In genomic region chr17:43584666-43585102, GRCh38 we compare ENCODE assay signal across 1 cellular context.
TF ChIP-seq lines count a peak whose summit lies in the region.

No MANE protein-coding gene starts in this region.

TF ChIP-seq in HepG2, 621 proteins besides CTCF, POLR2A, EP300 and RAD21 (continued from another document and continues in another):
- TF ChIP-seq TERF1 (CRISPR knock-in tag; IDR thresholded peaks at IDR 0.05) (no peak), FOXK1 (CRISPR knock-in tag; IDR thresholded peaks at IDR 0.05; ENCODE audit: borderline replicate concordance, low read depth) (peak; percentile 16; the same call in 1 of the 2 replicates), TFDP2 (CRISPR knock-in tag; IDR thresholded peaks at IDR 0.05) (0 out of 2 replicates have a peak, but pooled peaks have one; percentile 30), HNRNPUL1 (IDR thresholded peaks at IDR 0.05; ENCODE audit: low read depth, low read length) (no peak), ERF (CRISPR knock-in tag; IDR thresholded peaks at IDR 0.05) (0 out of 2 replicates have a peak, but pooled peaks have one; percentile 25), ZFP82 (CRISPR knock-in tag; IDR thresholded peaks at IDR 0.05; ENCODE audit: borderline replicate concordance) (no peak), ZBTB43 (CRISPR knock-in tag; conservative IDR thresholded peaks at IDR 0.05) (peak; percentile 97), ZSCAN21 (CRISPR knock-in tag; IDR thresholded peaks at IDR 0.05; ENCODE audit: borderline replicate concordance) (no peak), ZNF660 (CRISPR knock-in tag; IDR thresholded peaks at IDR 0.05; ENCODE audit: borderline replicate concordance, low read depth) (no peak), TSC22D2 (CRISPR knock-in tag; IDR thresholded peaks at IDR 0.05; ENCODE audit: borderline replicate concordance) (no peak), ZNF567 (CRISPR knock-in tag; IDR thresholded peaks at IDR 0.05; ENCODE audit: borderline replicate concordance) (no peak), ZNF83 (CRISPR knock-in tag; IDR thresholded peaks at IDR 0.05; ENCODE audit: borderline replicate concordance) (no peak), MXD4 (CRISPR knock-in tag; IDR thresholded peaks at IDR 0.05) (peak; percentile 42; the same call in 1 of the 2 replicates), KLF9 (CRISPR knock-in tag; IDR thresholded peaks at IDR 0.05; ENCODE audit: low read depth) (no peak), MIXL1 (CRISPR knock-in tag; IDR thresholded peaks at IDR 0.05) (peak; percentile 48; the same call in 1 of the 2 replicates), ZNF550 (CRISPR knock-in tag; IDR thresholded peaks at IDR 0.05; ENCODE audit: borderline replicate concordance) (no peak), FOXA1 (IDR thresholded peaks at IDR 0.05) (no peak), FOXA1 (CRISPR knock-in tag; IDR thresholded peaks at IDR 0.05) (peak; percentile 65; the same call in 1 of the 2 replicates), RCOR2 (CRISPR knock-in tag; IDR thresholded peaks at IDR 0.05) (peak; percentile 87), ZNF75D (CRISPR knock-in tag; IDR thresholded peaks at IDR 0.05; ENCODE audit: borderline replicate concordance) (no peak), ZNF883 (CRISPR knock-in tag; IDR thresholded peaks at IDR 0.05; ENCODE audit: not compliant biosample characterization) (no peak), SOX5 (CRISPR knock-in tag; IDR thresholded peaks at IDR 0.05; ENCODE audit: borderline replicate concordance) (peak; percentile 94), CENPT (CRISPR knock-in tag; IDR thresholded peaks at IDR 0.05; ENCODE audit: low read depth) (no peak), ZSCAN12 (CRISPR knock-in tag; IDR thresholded peaks at IDR 0.05) (no peak), IRF1 (CRISPR knock-in tag; IDR thresholded peaks at IDR 0.05; ENCODE audit: low read depth) (no peak), CC2D1A (CRISPR knock-in tag; IDR thresholded peaks at IDR 0.05) (no peak), MXI1 (IDR thresholded peaks at IDR 0.05; ENCODE audit: borderline replicate concordance, low read depth, low read length) (no peak), PAX8 (CRISPR knock-in tag; IDR thresholded peaks at IDR 0.05; ENCODE audit: borderline replicate concordance) (no peak), ZHX1 (CRISPR knock-in tag; IDR thresholded peaks at IDR 0.05; ENCODE audit: low read depth) (no peak), ZNF501 (CRISPR knock-in tag; IDR thresholded peaks at IDR 0.05) (no peak), ZNF672 (CRISPR knock-in tag; IDR thresholded peaks at IDR 0.05) (no peak), LRRFIP1 (CRISPR knock-in tag; conservative IDR thresholded peaks at IDR 0.05) (no peak), GATAD1 (CRISPR knock-in tag; IDR thresholded peaks at IDR 0.05) (0 out of 2 replicates have a peak, but pooled peaks have one; percentile 24), CBFB (CRISPR knock-in tag; IDR thresholded peaks at IDR 0.05) (no peak), PITX1 (CRISPR knock-in tag; IDR thresholded peaks at IDR 0.05) (no peak), PRPF4 (IDR thresholded peaks at IDR 0.05; ENCODE audit: low read depth, low read length, poor library complexity, severe bottlenecking) (no peak), FLYWCH1 (CRISPR knock-in tag; IDR thresholded peaks at IDR 0.05) (no peak), DMTF1 (CRISPR knock-in tag; IDR thresholded peaks at IDR 0.05) (no peak), ZNF331 (CRISPR knock-in tag; IDR thresholded peaks at IDR 0.05) (peak; percentile 66; the same call in 1 of the 2 replicates), TAF15 (IDR thresholded peaks at IDR 0.05; ENCODE audit: low read depth, low read length, poor library complexity, severe bottlenecking) (no peak), ZNF839 (CRISPR knock-in tag; IDR thresholded peaks at IDR 0.05; ENCODE audit: borderline replicate concordance) (no peak), ZC3H4 (CRISPR knock-in tag; IDR thresholded peaks at IDR 0.05; ENCODE audit: borderline replicate concordance) (no peak), MZF1 (CRISPR knock-in tag; IDR thresholded peaks at IDR 0.05; ENCODE audit: borderline replicate concordance) (no peak), AHR (CRISPR knock-in tag; IDR thresholded peaks at IDR 0.05) (no peak; the same call in 1 of the 2 replicates), ZUFSP (CRISPR knock-in tag; IDR thresholded peaks at IDR 0.05; ENCODE audit: borderline replicate concordance) (no peak), ATM (IDR thresholded peaks at IDR 0.05; ENCODE audit: borderline replicate concordance) (no peak), JUN (CRISPR knock-in tag; IDR thresholded peaks at IDR 0.05) (no peak; the same call in 1 of the 2 replicates)
- TF ChIP-seq, protein P1, sequence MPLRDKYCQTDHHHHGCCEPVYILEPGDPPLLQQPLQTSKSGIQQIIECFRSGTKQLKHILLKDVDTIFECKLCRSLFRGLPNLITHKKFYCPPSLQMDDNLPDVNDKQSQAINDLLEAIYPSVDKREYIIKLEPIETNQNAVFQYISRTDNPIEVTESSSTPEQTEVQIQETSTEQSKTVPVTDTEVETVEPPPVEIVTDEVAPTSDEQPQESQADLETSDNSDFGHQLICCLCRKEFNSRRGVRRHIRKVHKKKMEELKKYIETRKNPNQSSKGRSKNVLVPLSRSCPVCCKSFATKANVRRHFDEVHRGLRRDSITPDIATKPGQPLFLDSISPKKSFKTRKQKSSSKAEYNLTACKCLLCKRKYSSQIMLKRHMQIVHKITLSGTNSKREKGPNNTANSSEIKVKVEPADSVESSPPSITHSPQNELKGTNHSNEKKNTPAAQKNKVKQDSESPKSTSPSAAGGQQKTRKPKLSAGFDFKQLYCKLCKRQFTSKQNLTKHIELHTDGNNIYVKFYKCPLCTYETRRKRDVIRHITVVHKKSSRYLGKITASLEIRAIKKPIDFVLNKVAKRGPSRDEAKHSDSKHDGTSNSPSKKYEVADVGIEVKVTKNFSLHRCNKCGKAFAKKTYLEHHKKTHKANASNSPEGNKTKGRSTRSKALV (CRISPR knock-in tag; IDR thresholded peaks at IDR 0.05), result no peak
